ENCODE assay signal across 11 cellular contexts in genomic region chr22:46652081-46652929, GRCh38. TPM values are rescaled to one million over a fixed set of nuclear protein-coding genes. Genes with fewer than 3 reads are reported as not detected.
A peak's percentile ranks its signal among the peaks of the same experiment; 100 is the strongest.
DNase-seq lines count a peak whose midpoint lies in the region; ATAC-seq, FAIRE-seq and TF ChIP-seq lines count a peak whose summit lies in the region.
"Had no signal": no experiment of that assay in that cellular context is flagged by ENCODE, and none has a peak within 500 bp of the region (broad histone marks: within the 10 kb centered on the region; RNA-seq: fewer than 3 reads in every experiment).

No MANE protein-coding gene starts in this region.

- TF ChIP-seq CTCF in endothelial cell of umbilical vein (IDR thresholded peaks at IDR 0.05; ENCODE audit: extremely low read depth in 1 of 2, insufficient read depth in 1 of 2, low read depth in 1 of 2, low read length in 2 of 2) = no peak

- TF ChIP-seq POLR2A in endothelial cell of umbilical vein (IDR thresholded peaks at IDR 0.05; ENCODE audit: low read depth, low read length) = no peak

- H3K4me3 Mint-ChIP-seq in naive B cell = peak overlapping the region in 5 of 8 donors; percentile 9 to 59 (median 26)

- no peak overlapping the region; a peak in 1 of 22 replicates for H3K27ac ChIP-seq in BLaER1 treated with 17β-estradiol and CSF1 and Interleukin-3, amounts not matched to agents 10 nM and 100 nM
- H3K27ac ChIP-seq in endothelial cell of umbilical vein (ENCODE audit: insufficient read depth, low read depth, low read length) = no peak overlapping the region
- H3K27ac ChIP-seq: left lung had no signal

- H3K9me1 ChIP-seq in endothelial cell of umbilical vein (replicated peaks; ENCODE audit: control insufficient read depth, extremely low read depth, insufficient read depth, low read length) = no peaks in the 10 kb centered on the region

- H3K4me3 ChIP-seq in BLaER1 treated with 17β-estradiol and CSF1 and Interleukin-3, amounts not matched to agents 10 nM and 100 nM = no peak overlapping the region
- H3K4me3 ChIP-seq in endothelial cell of umbilical vein (replicated peaks in 1 of 3; ENCODE audit: insufficient read depth in 1 of 3, low read depth in 1 of 3, low read length in 3 of 3) = no peak overlapping the region
- H3K4me3 ChIP-seq: left lung had no signal

- ATAC-seq in naive B cell (ENCODE audit: low read depth in 2 of 2) (no peak), GM21717 (IDR thresholded peaks at IDR 0.05; ENCODE audit: unreplicated experiment) (no peak), HG03175 (IDR thresholded peaks at IDR 0.05; ENCODE audit: unreplicated experiment) (no peak)
- ATAC-seq: left lung had no signal

- intact Hi-C loops in endothelial cell of umbilical vein (cut with micrococcal nuclease) = no loop called here

- DNase-seq in MV-4-11 (lab: John Stamatoyannopoulos, UW) (peak; percentile 14), endothelial cell of umbilical vein (ENCODE audit: low read depth, low spot score) (peak; percentile 26), naive B cell (no peak), DMS79 treated with DMSO at 0.1 percent for 48 hours (lab: John Stamatoyannopoulos, UW) (no peak), G401 (ENCODE audit: low spot score) (no peak)
- DNase-seq: activated CD4-positive, alpha-beta T cell treated with anti-CD3 and anti-CD28 coated beads, Interleukin-2, amount 50 U/mL, for 48 hours; stimulated activated CD4-positive, alpha-beta T cell treated with anti-CD3 and anti-CD28 coated beads, Interleukin-2, amount 100 ng/mL, for 48 hours had no signal

- no peak for FAIRE-seq in endothelial cell of umbilical vein (lab: Jason Lieb, UNC)

- H3K4me1 ChIP-seq in BLaER1 treated with 17β-estradiol and CSF1 and Interleukin-3, amounts not matched to agents 10 nM and 100 nM = peaks cover 57 to 90% (median 86%) of the 10 kb centered on the region in 10 experiments
- H3K4me1 ChIP-seq in endothelial cell of umbilical vein (ENCODE audit: control insufficient read depth, extremely low read depth, insufficient read depth, low read length) = peaks cover 3% of the 10 kb centered on the region

- H3K27ac Mint-ChIP-seq in naive B cell = peak overlapping the region in 3 of 6 donors; percentile 16 to 86 (median 41)

- H3K9ac ChIP-seq in BLaER1 treated with 17β-estradiol and CSF1 and Interleukin-3, amounts not matched to agents 10 nM and 100 nM = peak overlapping the region in 3 of 11 experiments; percentile 21 to 35 (median 30); a peak in 2 of 22 replicates
- no peak overlapping the region for H3K9ac ChIP-seq in endothelial cell of umbilical vein (replicated peaks; ENCODE audit: extremely low read depth, insufficient read depth, low read length)

- no TSS peak for BruUV-seq in endothelial cell of umbilical vein (replicated peaks; lab: Mats Ljungman, UMichigan)

- H3K4me2 ChIP-seq in BLaER1 treated with 17β-estradiol and CSF1 and Interleukin-3, amounts not matched to agents 10 nM and 100 nM = peak overlapping the region; percentile 76 to 95 (median 89)
- no peak overlapping the region for H3K4me2 ChIP-seq in endothelial cell of umbilical vein (ENCODE audit: insufficient read depth, low read length)

- peaks cover 0 to 8% (median 0%) of the 10 kb centered on the region in 7 donors for H3K9me3 Mint-ChIP-seq in naive B cell

- in situ Hi-C loops in G401 (cut with HindIII; ENCODE audit: low sequenced_read_pairs) = no loop called here

- H3K4me1 Mint-ChIP-seq in naive B cell = peaks cover 48 to 68% (median 54%) of the 10 kb centered on the region in 3 donors

- no peaks in the 10 kb centered on the region for H3K27me3 Mint-ChIP-seq in naive B cell

- peaks cover 75 to 96% (median 87%) of the 10 kb centered on the region in 11 experiments for H4K20me1 ChIP-seq in BLaER1 treated with 17β-estradiol and CSF1 and Interleukin-3, amounts not matched to agents 10 nM and 100 nM
- H4K20me1 ChIP-seq in endothelial cell of umbilical vein (replicated peaks; ENCODE audit: control insufficient read depth, extremely low read depth, insufficient read depth, low read length) = no peaks in the 10 kb centered on the region

- no peaks in the 10 kb centered on the region for H3K79me2 ChIP-seq in endothelial cell of umbilical vein (ENCODE audit: control insufficient read depth, insufficient read depth, low read length)

- no peak overlapping the region for H2AFZ ChIP-seq in endothelial cell of umbilical vein (ENCODE audit: low read depth, low read length)

- peaks cover 4 to 8% (median 7%) of the 10 kb centered on the region in 11 experiments; a peak in 14 of 22 replicates for H3K36me3 ChIP-seq in BLaER1 treated with 17β-estradiol and CSF1 and Interleukin-3, amounts not matched to agents 10 nM and 100 nM
- H3K36me3 ChIP-seq in endothelial cell of umbilical vein (ENCODE audit: control insufficient read depth in 2 of 2, extremely low read depth in 1 of 2, insufficient read depth in 2 of 2, low read length in 2 of 2) = no peaks in the 10 kb centered on the region
- H3K36me3 ChIP-seq: left lung had no signal

- H3K36me3 Mint-ChIP-seq in naive B cell = no peaks in the 10 kb centered on the region

- H3K9me3 ChIP-seq in BLaER1 treated with 17β-estradiol and CSF1 and Interleukin-3, amounts not matched to agents 10 nM and 100 nM (replicated peaks in 1 of 11) = peaks cover 0 to 7% (median 0%) of the 10 kb centered on the region in 11 experiments; a peak in 3 of 22 replicates
- no peaks in the 10 kb centered on the region for H3K9me3 ChIP-seq in endothelial cell of umbilical vein (replicated peaks; ENCODE audit: control insufficient read depth, insufficient read depth, low read length)
- H3K9me3 ChIP-seq: left lung had no signal

- CTCF ChIA-PET in endothelial cell of umbilical vein (lab: Charles Lee) = interaction anchor here (1.0 kb wide), 1 partner anchor 89 kb away, joined by 3 read pairs; no protein-coding TSS in a partner anchor

- H3K27me3 ChIP-seq in BLaER1 treated with 17β-estradiol and CSF1 and Interleukin-3, amounts not matched to agents 10 nM and 100 nM = peaks cover 0 to 14% (median 0%) of the 10 kb centered on the region in 11 experiments; a peak in 4 of 22 replicates
- H3K27me3 ChIP-seq in endothelial cell of umbilical vein (ENCODE audit: control insufficient read depth in 2 of 2, insufficient read depth in 2 of 2, low read length in 2 of 2) = no peaks in the 10 kb centered on the region
- H3K27me3 ChIP-seq: left lung had no signal

- POLR2A ChIA-PET in endothelial cell of umbilical vein (lab: Charles Lee) = no interaction called here

- dilution Hi-C loops in endothelial cell of umbilical vein (cut with MboI; ENCODE audit: extremely low pct_ligation_motif_present, low sequenced_read_pairs) = no loop called here

TF ChIP-seq in endothelial cell of umbilical vein, 7 proteins besides CTCF, POLR2A, EP300 and RAD21:
- no peak for TF ChIP-seq POLR2AphosphoS5 (IDR thresholded peaks at IDR 0.05; ENCODE audit: insufficient read depth, low read depth, low read length)
- no peak for TF ChIP-seq EZH2 (IDR thresholded peaks at IDR 0.05; ENCODE audit: borderline replicate concordance, low read depth, low read length, severe bottlenecking)
- no peak for TF ChIP-seq MAX (IDR thresholded peaks at IDR 0.05; ENCODE audit: insufficient read depth, insufficient read length)

RNA-seq across cellular contexts. Expression of gene GRAMD4, which starts 32.1 kb away (rescaled TPM):
- 14.8 and 17.3 TPM in 2 replicates for total RNA-seq in endothelial cell of umbilical vein
- 5.9 and 7.1 TPM in 2 replicates for polyA plus RNA-seq in endothelial cell of umbilical vein
- 5.2 and 7.8 TPM in 2 replicates for polyA plus RNA-seq in endothelial cell of umbilical vein (2011; cell fraction: cytosol; rRNA removed)
- 12.6 and 22.0 TPM in 2 replicates for polyA plus RNA-seq in endothelial cell of umbilical vein (2011; cell fraction: nucleus; rRNA removed)
- polyA plus RNA-seq in endothelial cell of umbilical vein (2012) = 6.1 and 12.4 TPM in 2 replicates
- polyA minus RNA-seq in endothelial cell of umbilical vein = 13.8 and 35.4 TPM in 2 replicates
- 7.1 TPM for polyA minus RNA-seq in endothelial cell of umbilical vein (2011; cell fraction: cytosol; rRNA and poly(A)+ RNA removed)
- polyA minus RNA-seq in endothelial cell of umbilical vein (2011; cell fraction: nucleus; rRNA and poly(A)+ RNA removed) = 9.3 and 14.8 TPM in 2 replicates
- polyA plus RNA-seq in naive B cell (ENCODE audit: low read depth in 6 of 6) = 10 to 100 TPM in 1 of 6 donors, 1 to 10 TPM in 5; 4.0 to 12.5 (median 6.9) TPM
- 23.5 and 45.4 TPM in 2 replicates for total RNA-seq in G401 (2014; rRNA removed; shearing (Covaris generic))

Comparison
In these comparisons a context has a peak if more than half of its experiments do, and no peak if none do; other contexts are left out.
1. DNase-seq: peak in MV-4-11 (single experiment) and endothelial cell of umbilical vein (single experiment); none in naive B cell (single experiment), DMS79 treated with DMSO at 0.1 percent for 48 hours (single experiment) and G401 (single experiment).